In the genomic region with DNA sequence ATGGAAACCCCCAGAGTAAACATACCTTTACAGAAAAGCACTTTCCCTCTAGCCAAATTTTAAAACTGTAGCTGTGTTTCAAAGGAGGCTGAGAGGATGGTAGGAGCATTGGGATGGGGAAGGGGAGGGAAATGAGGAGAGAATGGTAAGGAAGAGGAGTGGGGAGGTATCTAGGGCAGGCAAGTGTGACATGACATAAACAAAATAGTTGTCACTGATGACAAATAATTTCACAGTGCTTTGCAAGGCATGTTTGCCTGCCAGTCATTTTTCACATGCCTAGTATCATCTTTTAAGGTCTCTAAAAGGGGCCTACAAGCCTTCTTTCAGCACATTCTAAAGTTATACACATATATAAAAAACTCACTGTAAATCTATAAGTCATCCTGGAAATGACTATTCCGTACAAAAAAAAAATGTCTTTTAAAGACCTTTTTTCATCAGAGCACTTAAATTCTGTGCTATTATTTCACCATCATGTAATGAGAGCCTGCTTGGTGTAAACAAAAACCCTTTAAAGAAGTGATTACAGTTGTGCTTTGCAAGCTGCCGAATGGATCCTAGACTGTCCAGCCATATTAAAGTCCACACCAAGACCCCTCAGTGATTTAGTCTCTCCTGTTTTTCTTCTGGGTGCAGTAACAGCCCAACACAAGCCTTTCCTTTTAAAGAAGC, we compare ENCODE assay signal across 14 cellular contexts. TPM values are rescaled to one million over a fixed set of nuclear protein-coding genes. Genes with fewer than 3 reads are reported as not detected.
"Had no signal": no experiment of that assay in that cellular context is flagged by ENCODE, and none has a peak within 500 bp of the region (broad histone marks: within the 10 kb centered on the region; RNA-seq: fewer than 3 reads in every experiment).

No MANE protein-coding gene starts in this region.

- H3K27ac Mint-ChIP-seq: T-cell had no signal

- H3K36me3 Mint-ChIP-seq: T-cell had no signal

- H3K27ac ChIP-seq: RWPE1 had no signal

- DNase-seq: KBM-7; MG63; NCI-H1436 treated with DMSO at 0.1 percent for 48 hours; NCI-H1694; NCI-H187 treated with DMSO at 0.1 percent for 48 hours; NCI-H2107; NCI-H2227 treated with DMSO at 0.1 percent for 48 hours; NK-92 treated with Interleukin-12 subunit alpha and Interleukin-12 subunit beta, amount 100 ng/mL, for 24 hours; SK-N-SH; SW 1271; T-cell had no signal

- H3K4me1 Mint-ChIP-seq: T-cell had no signal

- H3K4me3 Mint-ChIP-seq: T-cell had no signal

RNA-seq across cellular contexts. Expression of a gene that starts 38.4 kb away (rescaled TPM):
- total RNA-seq: HT-29, OCI-LY7 had no signal
